16 cellular contexts compared by ENCODE assay signal in genomic region chr22:21449531-21450319, GRCh38. TPM values are rescaled to one million over a fixed set of nuclear protein-coding genes. Genes with fewer than 3 reads are reported as not detected.
DNase-seq lines count a peak whose midpoint lies in the region; ATAC-seq and TF ChIP-seq lines count a peak whose summit lies in the region.
"Had no signal": no experiment of that assay in that cellular context is flagged by ENCODE, and none has a peak within 500 bp of the region (broad histone marks: within the 10 kb centered on the region; RNA-seq: fewer than 3 reads in every experiment).

No MANE protein-coding gene starts in this region.

- WGBS in endodermal cell (ENCODE audit: insufficient coverage in 1 of 2, insufficient read length in 1 of 2), 2 experiments = 94 to 96% methylated on average over 8 to 23 of the region's 23 CpGs

- no peaks in the 10 kb centered on the region for H3K9me3 ChIP-seq in endodermal cell (ENCODE audit: control insufficient read depth, low read length)
- H3K9me3 ChIP-seq: Caco-2, gastrocnemius medialis had no signal

- H3K27me3 ChIP-seq in endodermal cell (ENCODE audit: control insufficient read depth, insufficient read depth, low read length, poor library complexity, severe bottlenecking) = no peaks in the 10 kb centered on the region
- H3K27me3 ChIP-seq: gastrocnemius medialis had no signal

- H3K4me3 Mint-ChIP-seq in activated naive CD4-positive, alpha-beta T cell treated with anti-CD3 and anti-CD28 coated beads for 36 hours = no peak overlapping the region
- H3K4me3 Mint-ChIP-seq in endodermal cell (no peak overlapping the region), type B pancreatic cell (no peak overlapping the region), HFFc6 (no peak overlapping the region)
- H3K4me3 Mint-ChIP-seq: central memory CD8-positive, alpha-beta T cell; stimulated activated naive CD8-positive, alpha-beta T cell treated with anti-CD3 and anti-CD28 coated beads, Interleukin-15, Interleukin-2, amounts not matched to agents 100 ng/mL and 50 ng/mL, for 24 hours had no signal

- no peaks in the 10 kb centered on the region for H3K27me3 Mint-ChIP-seq in activated naive CD4-positive, alpha-beta T cell treated with anti-CD3 and anti-CD28 coated beads for 36 hours (ENCODE audit: low read depth)
- H3K27me3 Mint-ChIP-seq in endodermal cell (ENCODE audit: insufficient read depth) = no peaks in the 10 kb centered on the region
- no peaks in the 10 kb centered on the region for H3K27me3 Mint-ChIP-seq in type B pancreatic cell
- H3K27me3 Mint-ChIP-seq in HFFc6 (ENCODE audit: insufficient read depth) = no peaks in the 10 kb centered on the region; the same call in 1 of the 2 replicates
- H3K27me3 Mint-ChIP-seq: central memory CD8-positive, alpha-beta T cell; stimulated activated naive CD8-positive, alpha-beta T cell treated with anti-CD3 and anti-CD28 coated beads, Interleukin-15, Interleukin-2, amounts not matched to agents 100 ng/mL and 50 ng/mL, for 24 hours had no signal

- peaks cover 23% of the 10 kb centered on the region for H3K36me3 ChIP-seq in endodermal cell (ENCODE audit: control insufficient read depth, insufficient read depth, low read length)

- no peak overlapping the region for H3K27ac Mint-ChIP-seq in activated naive CD4-positive, alpha-beta T cell treated with anti-CD3 and anti-CD28 coated beads, Interleukin-2, amount 50 U/mL, for 72 hours
- no peak overlapping the region for H3K27ac Mint-ChIP-seq in activated naive CD4-positive, alpha-beta T cell treated with anti-CD3 and anti-CD28 coated beads for 36 hours
- no peak overlapping the region for H3K27ac Mint-ChIP-seq in endodermal cell
- H3K27ac Mint-ChIP-seq in type B pancreatic cell = no peak overlapping the region
- no peak overlapping the region for H3K27ac Mint-ChIP-seq in HFFc6
- H3K27ac Mint-ChIP-seq: stimulated activated naive CD8-positive, alpha-beta T cell treated with anti-CD3 and anti-CD28 coated beads, Interleukin-15, Interleukin-2, amounts not matched to agents 100 ng/mL and 50 ng/mL, for 24 hours had no signal

- no peak overlapping the region for H3K4me3 ChIP-seq in endodermal cell (ENCODE audit: low read length)
- H3K4me3 ChIP-seq: gastrocnemius medialis, GM12878 had no signal

- H3K27ac ChIP-seq in endodermal cell (ENCODE audit: low read depth, low read length) = no peak overlapping the region
- H3K27ac ChIP-seq: gastrocnemius medialis had no signal

- DNase-seq in activated naive CD4-positive, alpha-beta T cell treated with anti-CD3 and anti-CD28 coated beads, Interleukin-2, amount 50 U/mL, for 72 hours (ENCODE audit: low spot score in 2 of 2) = peak; percentile 1 to 50
- DNase-seq in activated naive CD4-positive, alpha-beta T cell treated with anti-CD3 and anti-CD28 coated beads for 36 hours = no peak
- DNase-seq in endodermal cell (peak; percentile 42), mucosa of gallbladder (ENCODE audit: low spot score) (peak; percentile 7), type B pancreatic cell (ENCODE audit: extremely low spot score, unreplicated experiment) (peak; percentile 65), HFFc6 (no peak)
- DNase-seq: gastrocnemius medialis, midbrain, NCI-H1694, NCI-H524 treated with DMSO at 0.1 percent for 48 hours had no signal

- intact Hi-C loops in activated naive CD4-positive, alpha-beta T cell treated with anti-CD3 and anti-CD28 coated beads for 36 hours (cut with micrococcal nuclease) = no loop called here

- H3K9ac ChIP-seq in endodermal cell (ENCODE audit: extremely low read depth, low read length, poor library complexity, severe bottlenecking) = no peak overlapping the region

- no peak for TF ChIP-seq CTCF in endodermal cell (conservative IDR thresholded peaks at IDR 0.05)
- TF ChIP-seq CTCF in type B pancreatic cell (conservative IDR thresholded peaks at IDR 0.05) = no peak
- no peak for TF ChIP-seq CTCF in HFFc6 (IDR thresholded peaks at IDR 0.05)

- no peak for ATAC-seq in activated naive CD4-positive, alpha-beta T cell treated with anti-CD3 and anti-CD28 coated beads, Interleukin-2, amount 50 U/mL, for 72 hours
- ATAC-seq in GM18868 (IDR thresholded peaks at IDR 0.05; ENCODE audit: unreplicated experiment) = no peak
- no peak for ATAC-seq in HG02885 (IDR thresholded peaks at IDR 0.05; ENCODE audit: poor library complexity, unreplicated experiment)
- ATAC-seq: gastrocnemius medialis, GM12878 had no signal

- no peaks in the 10 kb centered on the region for H3K9me3 Mint-ChIP-seq in activated naive CD4-positive, alpha-beta T cell treated with anti-CD3 and anti-CD28 coated beads, Interleukin-2, amount 50 U/mL, for 72 hours
- no peaks in the 10 kb centered on the region for H3K9me3 Mint-ChIP-seq in activated naive CD4-positive, alpha-beta T cell treated with anti-CD3 and anti-CD28 coated beads for 36 hours
- H3K9me3 Mint-ChIP-seq in endodermal cell (no peaks in the 10 kb centered on the region), type B pancreatic cell (no peaks in the 10 kb centered on the region), HFFc6 (no peaks in the 10 kb centered on the region)
- H3K9me3 Mint-ChIP-seq: central memory CD8-positive, alpha-beta T cell; stimulated activated naive CD8-positive, alpha-beta T cell treated with anti-CD3 and anti-CD28 coated beads, Interleukin-15, Interleukin-2, amounts not matched to agents 100 ng/mL and 50 ng/mL, for 24 hours had no signal

- CTCF ChIA-PET in activated naive CD4-positive, alpha-beta T cell treated with anti-CD3 and anti-CD28 coated beads for 36 hours (lab: Charles Lee) = no interaction called here

- H3K4me1 Mint-ChIP-seq in activated naive CD4-positive, alpha-beta T cell treated with anti-CD3 and anti-CD28 coated beads for 36 hours (ENCODE audit: low read depth) = no peaks in the 10 kb centered on the region
- H3K4me1 Mint-ChIP-seq in endodermal cell (peaks cover 7% of the 10 kb centered on the region), type B pancreatic cell (ENCODE audit: unreplicated experiment) (peaks cover 3% of the 10 kb centered on the region), HFFc6 (ENCODE audit: low read depth) (no peaks in the 10 kb centered on the region)
- H3K4me1 Mint-ChIP-seq: central memory CD8-positive, alpha-beta T cell had no signal

- no peaks in the 10 kb centered on the region for H3K4me1 ChIP-seq in endodermal cell (ENCODE audit: control insufficient read depth, insufficient read depth, low read length)
- H3K4me1 ChIP-seq: gastrocnemius medialis had no signal

- H3K36me3 Mint-ChIP-seq in activated naive CD4-positive, alpha-beta T cell treated with anti-CD3 and anti-CD28 coated beads, Interleukin-2, amount 50 U/mL, for 72 hours = no peaks in the 10 kb centered on the region
- H3K36me3 Mint-ChIP-seq in activated naive CD4-positive, alpha-beta T cell treated with anti-CD3 and anti-CD28 coated beads for 36 hours (ENCODE audit: low read depth) = peaks cover 2% of the 10 kb centered on the region
- H3K36me3 Mint-ChIP-seq in endodermal cell (ENCODE audit: low read depth) (peaks cover 23% of the 10 kb centered on the region), type B pancreatic cell (no peaks in the 10 kb centered on the region), HFFc6 (ENCODE audit: low read depth) (no peaks in the 10 kb centered on the region)

RNA-seq across cellular contexts. Expression of gene TMEM191C, which starts 17.5 kb away (rescaled TPM):
- 1 to 10 TPM in 1 of 2 donors, under 1 TPM in 1; 0.93 to 3.2 TPM for total RNA-seq in activated naive CD4-positive, alpha-beta T cell treated with anti-CD3 and anti-CD28 coated beads, Interleukin-2, amount 50 U/mL, for 72 hours
- under 1 TPM in 1 of 2 experiments, not detected in 1; 0.22 TPM for total RNA-seq in activated naive CD4-positive, alpha-beta T cell treated with anti-CD3 and anti-CD28 coated beads for 36 hours
- total RNA-seq in endodermal cell (1 to 10 TPM; 4.0 to 4.4 TPM), mucosa of gallbladder (2.8 TPM), type B pancreatic cell (ENCODE audit: low replicate concordance) (6.8 and 20.2 TPM in 2 replicates)
- polyA plus RNA-seq in endodermal cell (2013, experiment 1 of 2) = 4.3 TPM
- polyA plus RNA-seq in endodermal cell (2013, experiment 2 of 2) = 1.9 TPM
- 1 to 10 TPM in 2 of 6 experiments, under 1 TPM in 4; 0.38 to 1.6 (median 0.56) TPM for total RNA-seq in HFFc6 (2021; fragmentation: NEBNext Ultra II Directional; extraction: Animal tissue kit (Norgen Biotek cat#: 25700))

RNA-seq across cellular contexts. Expression of gene HIC2, which starts 32.6 kb away (rescaled TPM):
- total RNA-seq in activated naive CD4-positive, alpha-beta T cell treated with anti-CD3 and anti-CD28 coated beads, Interleukin-2, amount 50 U/mL, for 72 hours = 1 to 10 TPM; 6.0 to 6.8 TPM
- 1 to 10 TPM; 3.1 to 3.3 TPM for total RNA-seq in activated naive CD4-positive, alpha-beta T cell treated with anti-CD3 and anti-CD28 coated beads for 36 hours
- total RNA-seq in endodermal cell = 10 to 100 TPM; 38.5 to 45.6 TPM
- polyA plus RNA-seq in endodermal cell (2013, experiment 1 of 2) = 24.9 TPM
- 22.4 TPM for polyA plus RNA-seq in endodermal cell (2013, experiment 2 of 2)
- total RNA-seq in mucosa of gallbladder = 4.5 TPM
- total RNA-seq in type B pancreatic cell (ENCODE audit: low replicate concordance) = 36.1 and 65.5 TPM in 2 replicates
- total RNA-seq in HFFc6 (2021; fragmentation: NEBNext Ultra II Directional; extraction: Animal tissue kit (Norgen Biotek cat#: 25700)) = 1 to 10 TPM; 2.0 to 2.2 (median 2.1) TPM

Comparison
In these comparisons a context has a peak if more than half of its experiments do, and no peak if none do; other contexts are left out.
1. DNase-seq: peak in activated naive CD4-positive, alpha-beta T cell treated with anti-CD3 and anti-CD28 coated beads, Interleukin-2, amount 50 U/mL, for 72 hours (2 of 2), endodermal cell (single experiment), mucosa of gallbladder (single experiment) and type B pancreatic cell (single experiment); none in activated naive CD4-positive, alpha-beta T cell treated with anti-CD3 and anti-CD28 coated beads for 36 hours (single experiment) and HFFc6 (single experiment).